Comparison of ENCODE assay signal across 1 cellular context in the genomic region with DNA sequence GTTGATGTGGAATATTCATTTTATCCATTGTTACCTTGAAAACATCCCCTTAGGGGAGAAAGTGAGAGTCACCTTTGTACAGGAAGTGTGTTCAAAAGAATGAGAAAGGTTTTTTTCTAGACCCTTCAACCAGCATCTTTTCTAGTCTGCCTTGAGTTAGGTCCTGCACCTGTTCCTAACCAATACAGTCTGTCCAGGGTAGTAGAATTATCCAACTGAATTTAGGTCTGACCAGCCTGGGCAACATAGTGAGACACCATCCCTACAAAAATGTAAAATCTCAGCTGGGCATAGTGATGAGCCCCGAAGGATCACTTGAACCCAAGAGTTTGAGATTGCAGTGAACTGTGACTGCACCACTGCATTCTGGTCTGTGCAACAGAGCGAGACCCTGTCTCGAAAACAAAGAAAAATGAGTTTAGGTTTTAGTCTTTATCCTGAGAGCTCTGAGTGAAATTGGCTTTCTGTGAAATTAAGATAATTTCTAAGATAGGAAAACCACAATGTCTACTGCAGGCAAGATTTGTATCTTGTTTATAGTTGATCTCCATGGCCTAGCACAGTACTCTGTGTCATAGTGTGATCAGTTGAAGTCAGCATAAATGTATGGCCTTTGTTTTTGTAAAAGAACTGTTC.
TF ChIP-seq lines count a peak whose summit lies in the region.

No MANE protein-coding gene starts in this region.

TF ChIP-seq in HepG2, 621 proteins besides CTCF, POLR2A, EP300 and RAD21 (continued from another document):
- TF ChIP-seq, protein P1, sequence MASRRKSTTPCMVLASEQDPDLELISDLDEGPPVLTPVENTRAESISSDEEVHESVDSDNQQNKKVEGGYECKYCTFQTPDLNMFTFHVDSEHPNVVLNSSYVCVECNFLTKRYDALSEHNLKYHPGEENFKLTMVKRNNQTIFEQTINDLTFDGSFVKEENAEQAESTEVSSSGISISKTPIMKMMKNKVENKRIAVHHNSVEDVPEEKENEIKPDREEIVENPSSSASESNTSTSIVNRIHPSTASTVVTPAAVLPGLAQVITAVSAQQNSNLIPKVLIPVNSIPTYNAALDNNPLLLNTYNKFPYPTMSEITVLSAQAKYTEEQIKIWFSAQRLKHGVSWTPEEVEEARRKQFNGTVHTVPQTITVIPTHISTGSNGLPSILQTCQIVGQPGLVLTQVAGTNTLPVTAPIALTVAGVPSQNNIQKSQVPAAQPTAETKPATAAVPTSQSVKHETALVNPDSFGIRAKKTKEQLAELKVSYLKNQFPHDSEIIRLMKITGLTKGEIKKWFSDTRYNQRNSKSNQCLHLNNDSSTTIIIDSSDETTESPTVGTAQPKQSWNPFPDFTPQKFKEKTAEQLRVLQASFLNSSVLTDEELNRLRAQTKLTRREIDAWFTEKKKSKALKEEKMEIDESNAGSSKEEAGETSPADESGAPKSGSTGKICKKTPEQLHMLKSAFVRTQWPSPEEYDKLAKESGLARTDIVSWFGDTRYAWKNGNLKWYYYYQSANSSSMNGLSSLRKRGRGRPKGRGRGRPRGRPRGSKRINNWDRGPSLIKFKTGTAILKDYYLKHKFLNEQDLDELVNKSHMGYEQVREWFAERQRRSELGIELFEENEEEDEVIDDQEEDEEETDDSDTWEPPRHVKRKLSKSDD (CRISPR knock-in tag; IDR thresholded peaks at IDR 0.05; ENCODE audit: low read depth): no peak
- TF ChIP-seq, protein P2, sequence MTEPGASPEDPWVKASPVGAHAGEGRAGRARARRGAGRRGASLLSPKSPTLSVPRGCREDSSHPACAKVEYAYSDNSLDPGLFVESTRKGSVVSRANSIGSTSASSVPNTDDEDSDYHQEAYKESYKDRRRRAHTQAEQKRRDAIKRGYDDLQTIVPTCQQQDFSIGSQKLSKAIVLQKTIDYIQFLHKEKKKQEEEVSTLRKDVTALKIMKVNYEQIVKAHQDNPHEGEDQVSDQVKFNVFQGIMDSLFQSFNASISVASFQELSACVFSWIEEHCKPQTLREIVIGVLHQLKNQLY (CRISPR knock-in tag; IDR thresholded peaks at IDR 0.05): no peak
- TF ChIP-seq NFIC (IDR thresholded peaks at IDR 0.05; ENCODE audit: low read length) (no peak), ZNF121 (CRISPR knock-in tag; IDR thresholded peaks at IDR 0.05) (peak; percentile 84), ZC3H4 (CRISPR knock-in tag; IDR thresholded peaks at IDR 0.05; ENCODE audit: borderline replicate concordance) (no peak), SOX5 (CRISPR knock-in tag; IDR thresholded peaks at IDR 0.05; ENCODE audit: borderline replicate concordance) (no peak), ESRRA (CRISPR knock-in tag; IDR thresholded peaks at IDR 0.05; ENCODE audit: low read depth) (no peak), RFX1 (IDR thresholded peaks at IDR 0.05) (no peak), PAX8 (CRISPR knock-in tag; IDR thresholded peaks at IDR 0.05; ENCODE audit: borderline replicate concordance) (no peak), ZMYM2 (CRISPR knock-in tag; IDR thresholded peaks at IDR 0.05) (no peak)
- TF ChIP-seq, protein P3, sequence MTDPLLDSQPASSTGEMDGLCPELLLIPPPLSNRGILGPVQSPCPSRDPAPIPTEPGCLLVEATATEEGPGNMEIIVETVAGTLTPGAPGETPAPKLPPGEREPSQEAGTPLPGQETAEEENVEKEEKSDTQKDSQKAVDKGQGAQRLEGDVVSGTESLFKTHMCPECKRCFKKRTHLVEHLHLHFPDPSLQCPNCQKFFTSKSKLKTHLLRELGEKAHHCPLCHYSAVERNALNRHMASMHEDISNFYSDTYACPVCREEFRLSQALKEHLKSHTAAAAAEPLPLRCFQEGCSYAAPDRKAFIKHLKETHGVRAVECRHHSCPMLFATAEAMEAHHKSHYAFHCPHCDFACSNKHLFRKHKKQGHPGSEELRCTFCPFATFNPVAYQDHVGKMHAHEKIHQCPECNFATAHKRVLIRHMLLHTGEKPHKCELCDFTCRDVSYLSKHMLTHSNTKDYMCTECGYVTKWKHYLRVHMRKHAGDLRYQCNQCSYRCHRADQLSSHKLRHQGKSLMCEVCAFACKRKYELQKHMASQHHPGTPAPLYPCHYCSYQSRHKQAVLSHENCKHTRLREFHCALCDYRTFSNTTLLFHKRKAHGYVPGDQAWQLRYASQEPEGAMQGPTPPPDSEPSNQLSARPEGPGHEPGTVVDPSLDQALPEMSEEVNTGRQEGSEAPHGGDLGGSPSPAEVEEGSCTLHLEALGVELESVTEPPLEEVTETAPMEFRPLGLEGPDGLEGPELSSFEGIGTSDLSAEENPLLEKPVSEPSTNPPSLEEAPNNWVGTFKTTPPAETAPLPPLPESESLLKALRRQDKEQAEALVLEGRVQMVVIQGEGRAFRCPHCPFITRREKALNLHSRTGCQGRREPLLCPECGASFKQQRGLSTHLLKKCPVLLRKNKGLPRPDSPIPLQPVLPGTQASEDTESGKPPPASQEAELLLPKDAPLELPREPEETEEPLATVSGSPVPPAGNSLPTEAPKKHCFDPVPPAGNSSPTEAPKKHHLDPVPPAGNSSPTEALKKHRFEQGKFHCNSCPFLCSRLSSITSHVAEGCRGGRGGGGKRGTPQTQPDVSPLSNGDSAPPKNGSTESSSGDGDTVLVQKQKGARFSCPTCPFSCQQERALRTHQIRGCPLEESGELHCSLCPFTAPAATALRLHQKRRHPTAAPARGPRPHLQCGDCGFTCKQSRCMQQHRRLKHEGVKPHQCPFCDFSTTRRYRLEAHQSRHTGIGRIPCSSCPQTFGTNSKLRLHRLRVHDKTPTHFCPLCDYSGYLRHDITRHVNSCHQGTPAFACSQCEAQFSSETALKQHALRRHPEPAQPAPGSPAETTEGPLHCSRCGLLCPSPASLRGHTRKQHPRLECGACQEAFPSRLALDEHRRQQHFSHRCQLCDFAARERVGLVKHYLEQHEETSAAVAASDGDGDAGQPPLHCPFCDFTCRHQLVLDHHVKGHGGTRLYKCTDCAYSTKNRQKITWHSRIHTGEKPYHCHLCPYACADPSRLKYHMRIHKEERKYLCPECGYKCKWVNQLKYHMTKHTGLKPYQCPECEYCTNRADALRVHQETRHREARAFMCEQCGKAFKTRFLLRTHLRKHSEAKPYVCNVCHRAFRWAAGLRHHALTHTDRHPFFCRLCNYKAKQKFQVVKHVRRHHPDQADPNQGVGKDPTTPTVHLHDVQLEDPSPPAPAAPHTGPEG (CRISPR knock-in tag; IDR thresholded peaks at IDR 0.05): no peak
- TF ChIP-seq, protein P4, sequence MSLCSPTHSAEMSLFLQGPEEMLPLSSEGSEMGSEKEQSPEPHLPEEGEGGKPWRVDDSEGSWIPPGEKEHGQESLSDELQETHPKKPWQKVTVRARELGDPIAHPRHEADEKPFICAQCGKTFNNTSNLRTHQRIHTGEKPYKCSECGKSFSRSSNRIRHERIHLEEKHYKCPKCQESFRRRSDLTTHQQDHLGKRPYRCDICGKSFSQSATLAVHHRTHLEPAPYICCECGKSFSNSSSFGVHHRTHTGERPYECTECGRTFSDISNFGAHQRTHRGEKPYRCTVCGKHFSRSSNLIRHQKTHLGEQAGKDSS (CRISPR knock-in tag; IDR thresholded peaks at IDR 0.05; ENCODE audit: borderline replicate concordance, low read depth): no peak
- TF ChIP-seq, protein P5, sequence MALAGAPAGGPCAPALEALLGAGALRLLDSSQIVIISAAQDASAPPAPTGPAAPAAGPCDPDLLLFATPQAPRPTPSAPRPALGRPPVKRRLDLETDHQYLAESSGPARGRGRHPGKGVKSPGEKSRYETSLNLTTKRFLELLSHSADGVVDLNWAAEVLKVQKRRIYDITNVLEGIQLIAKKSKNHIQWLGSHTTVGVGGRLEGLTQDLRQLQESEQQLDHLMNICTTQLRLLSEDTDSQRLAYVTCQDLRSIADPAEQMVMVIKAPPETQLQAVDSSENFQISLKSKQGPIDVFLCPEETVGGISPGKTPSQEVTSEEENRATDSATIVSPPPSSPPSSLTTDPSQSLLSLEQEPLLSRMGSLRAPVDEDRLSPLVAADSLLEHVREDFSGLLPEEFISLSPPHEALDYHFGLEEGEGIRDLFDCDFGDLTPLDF (CRISPR knock-in tag; IDR thresholded peaks at IDR 0.05): no peak
- TF ChIP-seq, protein P6, sequence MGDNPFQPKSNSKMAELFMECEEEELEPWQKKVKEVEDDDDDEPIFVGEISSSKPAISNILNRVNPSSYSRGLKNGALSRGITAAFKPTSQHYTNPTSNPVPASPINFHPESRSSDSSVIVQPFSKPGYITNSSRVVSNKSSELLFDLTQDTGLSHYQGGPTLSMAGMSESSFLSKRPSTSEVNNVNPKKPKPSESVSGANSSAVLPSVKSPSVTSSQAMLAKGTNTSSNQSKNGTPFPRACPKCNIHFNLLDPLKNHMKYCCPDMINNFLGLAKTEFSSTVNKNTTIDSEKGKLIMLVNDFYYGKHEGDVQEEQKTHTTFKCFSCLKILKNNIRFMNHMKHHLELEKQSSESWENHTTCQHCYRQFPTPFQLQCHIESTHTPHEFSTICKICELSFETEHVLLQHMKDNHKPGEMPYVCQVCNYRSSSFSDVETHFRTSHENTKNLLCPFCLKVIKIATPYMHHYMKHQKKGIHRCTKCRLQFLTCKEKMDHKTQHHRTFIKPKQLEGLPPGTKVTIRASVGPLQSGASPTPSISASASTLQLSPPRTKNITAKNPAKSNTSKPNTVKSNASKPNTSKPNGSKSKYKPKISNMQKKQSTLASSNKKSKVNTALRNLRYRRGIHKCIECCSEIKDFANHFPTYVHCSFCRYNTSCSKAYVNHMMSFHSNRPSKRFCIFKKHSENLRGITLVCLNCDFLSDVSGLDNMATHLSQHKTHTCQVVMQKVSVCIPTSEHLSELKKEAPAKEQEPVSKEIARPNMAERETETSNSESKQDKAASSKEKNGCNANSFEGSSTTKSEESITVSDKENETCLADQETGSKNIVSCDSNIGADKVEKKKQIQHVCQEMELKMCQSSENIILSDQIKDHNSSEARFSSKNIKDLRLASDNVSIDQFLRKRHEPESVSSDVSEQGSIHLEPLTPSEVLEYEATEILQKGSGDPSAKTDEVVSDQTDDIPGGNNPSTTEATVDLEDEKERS (CRISPR knock-in tag; IDR thresholded peaks at IDR 0.05): peak; percentile 35; the same call in 1 of the 2 replicates
